ENCODE assay signal across 17 cellular contexts in genomic region chr9:110131499-110131898, GRCh38.
DNase-seq lines count a peak whose midpoint lies in the region; ATAC-seq and TF ChIP-seq lines count a peak whose summit lies in the region.
"Had no signal": no experiment of that assay in that cellular context is flagged by ENCODE, and none has a peak within 500 bp of the region (broad histone marks: within the 10 kb centered on the region; RNA-seq: fewer than 3 reads in every experiment).

No MANE protein-coding gene starts in this region.

- no peaks in the 10 kb centered on the region for H3K9me3 ChIP-seq in PC-3 (ENCODE audit: low read length)
- H3K9me3 ChIP-seq in osteoblast (ENCODE audit: low read depth, low read length): no peaks in the 10 kb centered on the region
- no peaks in the 10 kb centered on the region for H3K9me3 ChIP-seq in upper lobe of left lung
- no peaks in the 10 kb centered on the region for H3K9me3 ChIP-seq in body of pancreas
- H3K9me3 ChIP-seq: HAP-1, psoas muscle had no signal

- CTCF ChIA-PET in PC-3 (lab: Charles Lee): no interaction called here

- H3F3A ChIP-seq in PC-3 (ENCODE audit: low read length, unreplicated experiment): no peaks in the 10 kb centered on the region

- TF ChIP-seq CTCF in PC-3 (conservative IDR thresholded peaks at IDR 0.05; ENCODE audit: low read depth, low read length): no peak
- no peak for TF ChIP-seq CTCF in epithelial cell of esophagus (IDR thresholded peaks at IDR 0.05; ENCODE audit: insufficient read depth, low read depth, low read length, missing control alignments)
- no peak for TF ChIP-seq CTCF in osteoblast (IDR thresholded peaks at IDR 0.05; ENCODE audit: extremely low read depth, low read depth, low read length)
- TF ChIP-seq CTCF in upper lobe of left lung (IDR thresholded peaks at IDR 0.05): no peak
- TF ChIP-seq CTCF in body of pancreas (IDR thresholded peaks at IDR 0.05): no peak

- ATAC-seq in PC-3 (no peak), upper lobe of left lung (ENCODE audit: low FRiP score in 2 of 2) (no peak), body of pancreas (no peak)
- ATAC-seq: esophagus mucosa, psoas muscle had no signal

- H2AFZ ChIP-seq in PC-3 (ENCODE audit: low read length) (no peak overlapping the region), osteoblast (ENCODE audit: low read length) (no peak overlapping the region)

- H3K9ac ChIP-seq in PC-3 (ENCODE audit: low read length): no peak overlapping the region

- H3K9me2 ChIP-seq in PC-3 (replicated peaks; ENCODE audit: low read length): no peaks in the 10 kb centered on the region

- no peak for TF ChIP-seq EP300 in upper lobe of left lung (IDR thresholded peaks at IDR 0.05)

- peaks cover 49% of the 10 kb centered on the region for H3K4me1 ChIP-seq in PC-3 (ENCODE audit: insufficient read depth, low read length)
- H3K4me1 ChIP-seq in osteoblast (ENCODE audit: insufficient read depth, low read length): peaks cover 57% of the 10 kb centered on the region
- peaks cover 36 to 78% (median 41%) of the 10 kb centered on the region in 4 donors for H3K4me1 ChIP-seq in upper lobe of left lung
- no peaks in the 10 kb centered on the region for H3K4me1 ChIP-seq in body of pancreas
- H3K4me1 ChIP-seq: HAP-1 had no signal

- in situ Hi-C loops in Caki2 (cut with HindIII; ENCODE audit: low pct_unique_long_range_greater_than_20kb, low sequenced_read_pairs): no loop called here

- intact Hi-C loops in PC-3 (cut with micrococcal nuclease) (no loop called here), body of pancreas (cut with DNase I) (no loop called here)

- peaks cover 82% of the 10 kb centered on the region for H3K79me2 ChIP-seq in PC-3 (ENCODE audit: low read length)
- peaks cover 98% of the 10 kb centered on the region for H3K79me2 ChIP-seq in osteoblast (ENCODE audit: insufficient read depth, low read length)

- POLR2A ChIA-PET in PC-3 (lab: Charles Lee; ENCODE audit: unreplicated experiment): no interaction called here

- DNase-seq in Caki2 (ENCODE audit: low read depth) (peak; percentile 81), PC-3 (peak; percentile 66), epithelial cell of esophagus (ENCODE audit: low read depth) (peak; percentile 56), osteoblast (ENCODE audit: insufficient read length, low spot score, missing footprints) (peak; percentile 59), upper lobe of left lung (no peak), body of pancreas (no peak), ecto neural progenitor cell (ENCODE audit: low spot score) (no peak), NCI-H774 (lab: John Stamatoyannopoulos, UW) (no peak)
- DNase-seq: activated naive CD4-positive, alpha-beta T cell treated with anti-CD3 and anti-CD28 coated beads, Interleukin-2, amount 10 ng/mL, durations not matched to agents 7 days and 5 days; AML-193; DMS79; NCI-H1092; NCI-H446; psoas muscle; stimulated activated CD4-positive, alpha-beta T cell treated with anti-CD3 and anti-CD28 coated beads, Interleukin-1b, Interleukin-23, amount 100 ng/mL, for 48 hours had no signal

- BruUV-seq in PC-3 (replicated peaks; lab: Mats Ljungman, UMichigan): no TSS peak

- H4K20me1 ChIP-seq in PC-3 (ENCODE audit: low read length) (peaks cover 24% of the 10 kb centered on the region; the same call in 1 of the 2 replicates), osteoblast (ENCODE audit: insufficient read depth, low read length) (peaks cover 59% of the 10 kb centered on the region)

- H3K27me3 ChIP-seq in PC-3 (ENCODE audit: low read length): no peaks in the 10 kb centered on the region
- no peaks in the 10 kb centered on the region for H3K27me3 ChIP-seq in osteoblast (ENCODE audit: insufficient read depth, low read length)
- no peaks in the 10 kb centered on the region for H3K27me3 ChIP-seq in upper lobe of left lung
- no peaks in the 10 kb centered on the region for H3K27me3 ChIP-seq in body of pancreas

- H3K27ac ChIP-seq in PC-3 (ENCODE audit: low read length) (0 out of 2 replicates have a peak overlapping the region, but pooled peaks have one; percentile 20), osteoblast (ENCODE audit: low read depth, low read length) (peak overlapping the region; percentile 56), upper lobe of left lung (peak overlapping the region in 2 of 4 donors; percentile 40 to 42), body of pancreas (no peak overlapping the region)
- H3K27ac ChIP-seq: psoas muscle had no signal

- 59 to 68% methylated on average over 2 of the region's 2 CpGs for WGBS in upper lobe of left lung, 2 donors
- 77 to 86% methylated on average over 2 of the region's 2 CpGs for WGBS in body of pancreas, 2 donors

- peaks cover 4% of the 10 kb centered on the region for H3K36me3 ChIP-seq in PC-3 (ENCODE audit: low read depth, low read length)
- peaks cover 11% of the 10 kb centered on the region for H3K36me3 ChIP-seq in osteoblast (ENCODE audit: insufficient read depth, low read length)
- peaks cover 0 to 6% (median 4%) of the 10 kb centered on the region in 4 donors for H3K36me3 ChIP-seq in upper lobe of left lung
- no peaks in the 10 kb centered on the region for H3K36me3 ChIP-seq in body of pancreas (replicated peaks in 1 of 2; ENCODE audit: insufficient read depth in 1 of 2, low read depth in 2 of 2)
- H3K36me3 ChIP-seq: HAP-1 had no signal

- H3K4me2 ChIP-seq in PC-3 (ENCODE audit: low read length): 0 out of 2 replicates have a peak overlapping the region, but pooled peaks have one; percentile 0
- no peak overlapping the region for H3K4me2 ChIP-seq in osteoblast (ENCODE audit: insufficient read depth, low read length)

- H3K4me3 ChIP-seq in PC-3 (ENCODE audit: low read length) (no peak overlapping the region), epithelial cell of esophagus (ENCODE audit: low read length) (no peak overlapping the region), osteoblast (ENCODE audit: insufficient read depth, low read length) (no peak overlapping the region), upper lobe of left lung (no peak overlapping the region), body of pancreas (no peak overlapping the region)
- H3K4me3 ChIP-seq: HAP-1, psoas muscle had no signal

- TF ChIP-seq POLR2A in upper lobe of left lung (IDR thresholded peaks at IDR 0.05) (no peak), body of pancreas (IDR thresholded peaks at IDR 0.05) (no peak)

Comparison
In these comparisons a context has a peak if more than half of its experiments do, and no peak if none do; other contexts are left out.
1. DNase-seq: peak in Caki2 (single experiment), PC-3 (single experiment), epithelial cell of esophagus (single experiment) and osteoblast (single experiment); none in upper lobe of left lung (0 of 2), body of pancreas (0 of 4), ecto neural progenitor cell (single experiment) and NCI-H774 (single experiment).
2. H3K27ac ChIP-seq: peak in PC-3 (single experiment) and osteoblast (single experiment); none in body of pancreas (0 of 4).